In the genomic region with DNA sequence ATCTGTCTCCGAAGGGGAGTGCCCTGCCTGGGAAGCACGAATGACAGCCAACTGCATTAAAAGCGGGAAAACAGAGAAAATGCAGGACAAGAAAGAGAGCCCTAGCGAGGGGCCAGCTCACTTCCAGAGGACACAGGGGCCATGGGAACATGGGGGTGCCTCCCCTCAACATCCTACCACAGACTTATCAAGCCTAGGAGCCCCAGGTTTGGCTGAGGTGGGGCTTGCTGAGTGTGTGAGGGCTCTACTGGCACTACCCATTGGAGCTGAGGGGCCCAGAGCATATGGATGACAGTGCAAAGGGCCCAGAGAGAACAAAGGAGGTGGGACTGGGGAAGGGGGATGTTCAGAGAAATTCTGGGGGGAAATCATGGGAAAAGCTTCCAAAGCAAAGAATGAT, we compare ENCODE assay signal across 15 cellular contexts.
DNase-seq lines count a peak whose midpoint lies in the region; ATAC-seq and TF ChIP-seq lines count a peak whose summit lies in the region.
"Had no signal": no experiment of that assay in that cellular context is flagged by ENCODE, and none has a peak within 500 bp of the region (broad histone marks: within the 10 kb centered on the region; RNA-seq: fewer than 3 reads in every experiment).

No MANE protein-coding gene starts in this region.

- intact Hi-C loops in stomach (cut with DNase I; ENCODE audit: low total_unique reads) = loop anchor here (5.0 to 10.0 kb wide), 2 partner anchors 161 to 236 kb away; partner anchors contain the start of gene EFNB1

- TF ChIP-seq CTCF in coronary artery (IDR thresholded peaks at IDR 0.05) = no peak
- TF ChIP-seq CTCF in lung (IDR thresholded peaks at IDR 0.05; ENCODE audit: control extremely low read depth, extremely low read depth) = no peak
- TF ChIP-seq CTCF in stomach (IDR thresholded peaks at IDR 0.05) = no peak

- ATAC-seq in lung (ENCODE audit: insufficient read depth, low FRiP score) = no peak
- ATAC-seq: CD8-positive, alpha-beta T cell had no signal

- H3K27ac ChIP-seq in coronary artery (no peak overlapping the region), lung (ENCODE audit: low read depth in 1 of 2, low read length in 1 of 2) (no peak overlapping the region), stomach (no peak overlapping the region)
- H3K27ac ChIP-seq: BLaER1 treated with 17β-estradiol and CSF1 and Interleukin-3, amounts not matched to agents 10 nM and 100 nM; GM23248 had no signal

- H3K9me3 ChIP-seq in lung (ENCODE audit: control insufficient read depth in 2 of 2, insufficient read depth in 1 of 2, low read length in 1 of 2) (peaks cover 0 to 14% of the 10 kb centered on the region in 2 donors), stomach (peaks cover 0 to 14% (median 3%) of the 10 kb centered on the region in 4 donors)

- TF ChIP-seq EP300 in stomach (IDR thresholded peaks at IDR 0.05) = no peak

- DNase-seq in coronary artery (ENCODE audit: low spot score) = peak; percentile 55
- peak; percentile 15 for DNase-seq in lung (ENCODE audit: low spot score)
- DNase-seq in stomach = peak; percentile 14
- DNase-seq in dedifferentiated amniotic fluid mesenchymal stem cell (ENCODE audit: extremely low spot score) = no peak
- DNase-seq in SK-N-DZ (ENCODE audit: low spot score) = no peak
- DNase-seq in amniotic stem cell (lab: John Stamatoyannopoulos, UW) = no peak
- DNase-seq: Calu3, DMS 273 treated with DMSO at 0.1 percent for 48 hours, DMS53, DND-41, EL, GM23248, HCEC 1CT had no signal

- H3K27me3 ChIP-seq in lung (ENCODE audit: control insufficient read depth, insufficient read depth) (no peaks in the 10 kb centered on the region), stomach (peaks cover 0 to 16% (median 0%) of the 10 kb centered on the region in 3 donors)

- no peak overlapping the region for H3K4me3 ChIP-seq in coronary artery
- H3K4me3 ChIP-seq in lung = no peak overlapping the region
- H3K4me3 ChIP-seq in stomach = no peak overlapping the region
- H3K4me3 ChIP-seq: BLaER1 treated with 17β-estradiol and CSF1 and Interleukin-3, amounts not matched to agents 10 nM and 100 nM; GM23248 had no signal

- no peak for TF ChIP-seq POLR2A in stomach (IDR thresholded peaks at IDR 0.05)

- H3K4me1 ChIP-seq in lung (ENCODE audit: control insufficient read depth in 2 of 2, insufficient read depth in 2 of 2, low read length in 2 of 2) (no peaks in the 10 kb centered on the region), stomach (no peaks in the 10 kb centered on the region)

- H3K36me3 ChIP-seq in lung (ENCODE audit: control insufficient read depth in 2 of 2, insufficient read depth in 2 of 2, low read length in 2 of 2) (no peaks in the 10 kb centered on the region), stomach (no peaks in the 10 kb centered on the region)
- H3K36me3 ChIP-seq: BLaER1 treated with 17β-estradiol and CSF1 and Interleukin-3, amounts not matched to agents 10 nM and 100 nM had no signal

- WGBS in lung, 2 donors = 80 to 88% methylated on average over 4 of the region's 4 CpGs
- WGBS in stomach, 5 donors = 60 to 88% (median 70%) methylated on average over 1 to 4 of the region's 4 CpGs

Comparison
In these comparisons a context has a peak if more than half of its experiments do, and no peak if none do; other contexts are left out.
1. DNase-seq: peak in coronary artery (single experiment), lung (single experiment) and stomach (single experiment); none in dedifferentiated amniotic fluid mesenchymal stem cell (single experiment), SK-N-DZ (single experiment) and amniotic stem cell (single experiment).